8 cellular contexts compared by ENCODE assay signal in genomic region chr11:76236092-76237026, GRCh38. TPM values are rescaled to one million over a fixed set of nuclear protein-coding genes. Genes with fewer than 3 reads are reported as not detected.
DNase-seq lines count a peak whose midpoint lies in the region; ATAC-seq and TF ChIP-seq lines count a peak whose summit lies in the region.

No MANE protein-coding gene starts in this region.

- H3K27me3 ChIP-seq in BLaER1 treated with 17β-estradiol and CSF1 and Interleukin-3, amounts not matched to agents 10 nM and 100 nM = peaks cover 0 to 7% (median 0%) of the 10 kb centered on the region in 11 experiments; a peak in 3 of 22 replicates
- no peaks in the 10 kb centered on the region for H3K27me3 ChIP-seq in spleen (replicated peaks in 1 of 7)

- peak overlapping the region; percentile 68 to 87 (median 78) for H3K4me3 ChIP-seq in BLaER1 treated with 17β-estradiol and CSF1 and Interleukin-3, amounts not matched to agents 10 nM and 100 nM
- H3K4me3 ChIP-seq in cardiac fibroblast (replicated peaks in 1 of 2; ENCODE audit: low read depth in 2 of 2, low read length in 2 of 2) = peak overlapping the region; percentile 85 to 93
- peak overlapping the region; percentile 78 to 97 (median 84) for H3K4me3 ChIP-seq in spleen

- intact Hi-C loops in spleen (cut with DNase I; ENCODE audit: low total_unique reads) = no loop called here

- H3K4me1 ChIP-seq in BLaER1 treated with 17β-estradiol and CSF1 and Interleukin-3, amounts not matched to agents 10 nM and 100 nM = peaks cover 29 to 58% (median 50%) of the 10 kb centered on the region in 10 experiments
- peaks cover 7 to 45% (median 32%) of the 10 kb centered on the region in 6 donors for H3K4me1 ChIP-seq in spleen

- ATAC-seq in GM18517 (IDR thresholded peaks at IDR 0.05; ENCODE audit: unreplicated experiment) = no peak

- no peaks in the 10 kb centered on the region for H4K20me1 ChIP-seq in BLaER1 treated with 17β-estradiol and CSF1 and Interleukin-3, amounts not matched to agents 10 nM and 100 nM

- TF ChIP-seq POLR2A in spleen (IDR thresholded peaks at IDR 0.05) = no peak

- no peaks in the 10 kb centered on the region for H3K36me3 ChIP-seq in BLaER1 treated with 17β-estradiol and CSF1 and Interleukin-3, amounts not matched to agents 10 nM and 100 nM
- no peaks in the 10 kb centered on the region for H3K36me3 ChIP-seq in spleen

- TF ChIP-seq CTCF in GM20000 (IDR thresholded peaks at IDR 0.05; ENCODE audit: extremely low read depth, missing control alignments) (no peak), cardiac fibroblast (IDR thresholded peaks at IDR 0.05; ENCODE audit: low read depth, low read length) (no peak), spleen (IDR thresholded peaks at IDR 0.05 in 8 of 11, conservative IDR thresholded peaks at IDR 0.05 in 3 of 11) (no peak)

- H3K9me3 ChIP-seq in BLaER1 treated with 17β-estradiol and CSF1 and Interleukin-3, amounts not matched to agents 10 nM and 100 nM (replicated peaks in 1 of 11) = no peaks in the 10 kb centered on the region
- H3K9me3 ChIP-seq in spleen = no peaks in the 10 kb centered on the region

- 4 to 6% (median 5%) methylated on average over 34 to 44 of the region's 44 CpGs for WGBS in spleen, 5 donors

- H3K27ac ChIP-seq in BLaER1 treated with 17β-estradiol and CSF1 and Interleukin-3, amounts not matched to agents 10 nM and 100 nM = peak overlapping the region in 8 of 11 experiments; percentile 82 to 94 (median 87); a peak in 12 of 22 replicates
- peak overlapping the region; percentile 75 to 91 (median 86) for H3K27ac ChIP-seq in spleen

- peak overlapping the region; percentile 73 to 87 (median 82) for H3K9ac ChIP-seq in BLaER1 treated with 17β-estradiol and CSF1 and Interleukin-3, amounts not matched to agents 10 nM and 100 nM

- peak; percentile 59 for DNase-seq in GM20000 (ENCODE audit: low spot score)
- peak; percentile 74 to 79 for DNase-seq in Kasumi-1 (lab: John Stamatoyannopoulos, UW)
- DNase-seq in SW 1271 (lab: John Stamatoyannopoulos, UW) = peak; percentile 70 to 87
- peak in 1 of 2 donors; percentile 57 for DNase-seq in cardiac fibroblast (ENCODE audit: low read depth in 2 of 2)
- peak; percentile 47 for DNase-seq in iris pigment epithelial cell (ENCODE audit: low read depth)
- DNase-seq in spleen = peak; percentile 89

- peak overlapping the region; percentile 87 to 99 (median 97) for H3K4me2 ChIP-seq in BLaER1 treated with 17β-estradiol and CSF1 and Interleukin-3, amounts not matched to agents 10 nM and 100 nM

RNA-seq across cellular contexts. Expression of gene WNT11, which starts 30.1 kb away (rescaled TPM):
- total RNA-seq in spleen = 1 to 10 TPM in 6 of 7 donors, under 1 TPM in 1; 0.85 to 4.2 (median 3.1) TPM
- polyA plus RNA-seq in spleen = under 1 TPM; 0.09 to 0.67 (median 0.62) TPM
